Comparison of ENCODE assay signal across 1 cellular context in genomic region chr16:57153841-57154240, GRCh38.
TF ChIP-seq lines count a peak whose summit lies in the region.

No MANE protein-coding gene starts in this region.

TF ChIP-seq in GM23338, 12 proteins besides CTCF, POLR2A, EP300 and RAD21 (continued from another document):
- no peak for TF ChIP-seq ZNF462 (CRISPR knock-in tag; IDR thresholded peaks at IDR 0.05)
- TF ChIP-seq REST (IDR thresholded peaks at IDR 0.05; ENCODE audit: unreplicated experiment), result no peak
- TF ChIP-seq STAT1 (IDR thresholded peaks at IDR 0.05; ENCODE audit: unreplicated experiment), result no peak
- no peak for TF ChIP-seq CREB1 (CRISPR knock-in tag; IDR thresholded peaks at IDR 0.05; ENCODE audit: low read depth)
